In the genomic region with DNA sequence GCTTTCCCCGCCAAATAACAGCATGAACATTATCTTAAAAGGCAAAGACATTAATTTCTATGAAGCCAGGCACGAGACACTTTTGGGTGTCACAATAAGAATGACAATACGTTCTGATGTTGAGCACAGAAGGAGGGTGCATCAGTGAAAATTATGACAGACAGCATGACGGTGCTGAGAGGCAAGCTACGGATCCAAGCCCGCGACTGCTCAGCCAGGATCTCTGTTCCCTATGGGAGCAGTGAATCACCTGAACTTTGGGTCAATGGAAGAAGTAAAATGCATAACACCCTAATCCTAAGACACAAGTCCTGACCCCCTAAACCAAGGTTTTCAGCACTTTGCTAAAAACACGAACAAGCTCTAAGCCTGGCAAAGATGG, we compare ENCODE assay signal across 8 cellular contexts. TPM values are rescaled to one million over a fixed set of nuclear protein-coding genes. Genes with fewer than 3 reads are reported as not detected.
A peak's percentile ranks its signal among the peaks of the same experiment; 100 is the strongest.
DNase-seq lines count a peak whose midpoint lies in the region; ATAC-seq lines count a peak whose summit lies in the region.

No MANE protein-coding gene starts in this region.

- H3K9ac ChIP-seq in iPS-20b (ENCODE audit: low read depth, low read length) = peak overlapping the region; percentile 99
- peak overlapping the region in 4 of 5 donors; percentile 76 to 90 (median 82) for H3K9ac ChIP-seq in subcutaneous abdominal adipose tissue (ENCODE audit: low read length in 5 of 5)

- peak; percentile 8 for DNase-seq in T-helper 2 cell treated with Interferon-gamma antibody and Interleukin-4, amounts not matched to agents 5 μg/mL and 100 μg/mL, for 36 hours (ENCODE audit: low spot score)
- DNase-seq in T-helper 2 cell (no peak), Ammon's horn (ENCODE audit: low spot score) (no peak)
- DNase-seq in activated naive CD4-positive, alpha-beta T cell treated with anti-CD3 and anti-CD28 coated beads, Interleukin-2, amount 50 U/mL, for 72 hours (ENCODE audit: low spot score in 2 of 2) = no peak

- H3K4me1 ChIP-seq in iPS-20b (ENCODE audit: insufficient read depth, low read length) (peaks cover 30% of the 10 kb centered on the region), subcutaneous abdominal adipose tissue (ENCODE audit: control insufficient read depth in 5 of 5, insufficient read depth in 5 of 5, low read length in 5 of 5) (peaks cover 3 to 51% (median 29%) of the 10 kb centered on the region in 5 donors)

- peaks cover 48% of the 10 kb centered on the region for H3K4me1 Mint-ChIP-seq in T-helper 2 cell treated with Interferon-gamma antibody and Interleukin-4, amounts not matched to agents 5 μg/mL and 100 μg/mL, for 36 hours (ENCODE audit: low read depth)

- H3K27ac ChIP-seq in iPS-20b (ENCODE audit: low read length) (peak overlapping the region; percentile 61), subcutaneous abdominal adipose tissue (ENCODE audit: low read depth, low read length) (peak overlapping the region; percentile 98)

- ATAC-seq in activated naive CD4-positive, alpha-beta T cell treated with anti-CD3 and anti-CD28 coated beads, Interleukin-2, amount 50 U/mL, for 72 hours = no peak
- no peak for ATAC-seq in HG03469 (IDR thresholded peaks at IDR 0.05; ENCODE audit: unreplicated experiment)
- no peak for ATAC-seq in HG03135 (IDR thresholded peaks at IDR 0.05; ENCODE audit: unreplicated experiment)

- peak overlapping the region; percentile 99 for H3K27ac Mint-ChIP-seq in T-helper 2 cell treated with Interferon-gamma antibody and Interleukin-4, amounts not matched to agents 5 μg/mL and 100 μg/mL, for 36 hours
- peak overlapping the region; percentile 98 for H3K27ac Mint-ChIP-seq in activated naive CD4-positive, alpha-beta T cell treated with anti-CD3 and anti-CD28 coated beads, Interleukin-2, amount 50 U/mL, for 72 hours

- no peaks in the 10 kb centered on the region for H3K9me3 Mint-ChIP-seq in T-helper 2 cell treated with Interferon-gamma antibody and Interleukin-4, amounts not matched to agents 5 μg/mL and 100 μg/mL, for 36 hours
- H3K9me3 Mint-ChIP-seq in activated naive CD4-positive, alpha-beta T cell treated with anti-CD3 and anti-CD28 coated beads, Interleukin-2, amount 50 U/mL, for 72 hours = no peaks in the 10 kb centered on the region

- H3K36me3 ChIP-seq in iPS-20b (ENCODE audit: insufficient read depth, low read depth, low read length) (peaks cover 12% of the 10 kb centered on the region; the same call in 1 of the 2 replicates), subcutaneous abdominal adipose tissue (ENCODE audit: control insufficient read depth in 5 of 5, insufficient read depth in 5 of 5, low read length in 5 of 5) (peaks cover 0 to 5% (median 3%) of the 10 kb centered on the region in 5 donors)

- peak overlapping the region; percentile 97 for H3K4me3 Mint-ChIP-seq in T-helper 2 cell treated with Interferon-gamma antibody and Interleukin-4, amounts not matched to agents 5 μg/mL and 100 μg/mL, for 36 hours

- H3K9me3 ChIP-seq in iPS-20b (ENCODE audit: insufficient read depth, low read depth, low read length) (no peaks in the 10 kb centered on the region), subcutaneous abdominal adipose tissue (ENCODE audit: control insufficient read depth in 5 of 5, low read length in 5 of 5) (no peaks in the 10 kb centered on the region)

- H3K27me3 ChIP-seq in iPS-20b (ENCODE audit: insufficient read depth, low read length) (no peaks in the 10 kb centered on the region), subcutaneous abdominal adipose tissue (ENCODE audit: control insufficient read depth in 5 of 5, insufficient read depth in 4 of 5, low read length in 5 of 5) (no peaks in the 10 kb centered on the region)

- no peaks in the 10 kb centered on the region for H3K27me3 Mint-ChIP-seq in T-helper 2 cell treated with Interferon-gamma antibody and Interleukin-4, amounts not matched to agents 5 μg/mL and 100 μg/mL, for 36 hours (ENCODE audit: low read depth)

- peaks cover 39% of the 10 kb centered on the region for H3K36me3 Mint-ChIP-seq in T-helper 2 cell treated with Interferon-gamma antibody and Interleukin-4, amounts not matched to agents 5 μg/mL and 100 μg/mL, for 36 hours (ENCODE audit: low read depth)
- peaks cover 42 to 56% of the 10 kb centered on the region in 2 donors for H3K36me3 Mint-ChIP-seq in activated naive CD4-positive, alpha-beta T cell treated with anti-CD3 and anti-CD28 coated beads, Interleukin-2, amount 50 U/mL, for 72 hours

- H3K4me3 ChIP-seq in iPS-20b (ENCODE audit: low read length) = peak overlapping the region; percentile 99
- H3K4me3 ChIP-seq in subcutaneous abdominal adipose tissue (ENCODE audit: low read depth in 1 of 5, low read length in 5 of 5) = peak overlapping the region; percentile 23 to 92 (median 78)

RNA-seq across cellular contexts. Expression of gene WDR25, which starts 1.4 kb away (rescaled TPM):
- 1 to 10 TPM; 3.6 to 7.4 TPM for total RNA-seq in activated naive CD4-positive, alpha-beta T cell treated with anti-CD3 and anti-CD28 coated beads, Interleukin-2, amount 50 U/mL, for 72 hours

RNA-seq across cellular contexts. Expression of gene SLC25A47, which starts 51.7 kb away (rescaled TPM):
- under 1 TPM in 1 of 2 donors, not detected in 1; 0.23 TPM for total RNA-seq in activated naive CD4-positive, alpha-beta T cell treated with anti-CD3 and anti-CD28 coated beads, Interleukin-2, amount 50 U/mL, for 72 hours
